In genomic region chr19:1145635-1146417, GRCh38 we compare ENCODE assay signal across 18 cellular contexts.
"Had no signal": no experiment of that assay in that cellular context is flagged by ENCODE, and none has a peak within 500 bp of the region (broad histone marks: within the 10 kb centered on the region; RNA-seq: fewer than 3 reads in every experiment).

No MANE protein-coding gene starts in this region.

- ATAC-seq: psoas muscle, right cardiac atrium had no signal

- H3K4me3 ChIP-seq: ascending aorta, breast epithelium, esophagus muscularis mucosa, heart right ventricle, psoas muscle, smooth muscle cell, stomach had no signal

- H3K36me3 ChIP-seq: breast epithelium had no signal

- FAIRE-seq: endothelial cell of umbilical vein had no signal

- H3K27me3 ChIP-seq: ascending aorta, breast epithelium, esophagus muscularis mucosa, heart right ventricle, stomach had no signal

- H3K4me1 ChIP-seq: ascending aorta, breast epithelium, psoas muscle had no signal

- H3K9me3 ChIP-seq: ascending aorta, breast epithelium, esophagus muscularis mucosa, heart right ventricle, psoas muscle, stomach had no signal

- H3K4me2 ChIP-seq: smooth muscle cell had no signal

- H3K27ac ChIP-seq: ascending aorta, breast epithelium, esophagus muscularis mucosa, heart right ventricle, psoas muscle, stomach, VCaP had no signal

- DNase-seq: activated CD4-positive, alpha-beta T cell treated with anti-CD3 and anti-CD28 coated beads, Interleukin-2, amount 50 U/mL, for 48 hours; activated gamma-delta T cell; cerebellar nuclear complex; cortex of kidney; effector CD4-positive, alpha-beta T cell; heart right ventricle; right cardiac atrium; stimulated activated CD4-positive, alpha-beta T cell treated with anti-CD3 and anti-CD28 coated beads, Interleukin-4, amount 100 ng/mL, for 1 hour; stomach; T-helper 2 cell; trophoblast cell had no signal
